Comparison of ENCODE assay signal across 13 cellular contexts in genomic region chr3:110783541-110783940, GRCh38.
DNase-seq lines count a peak whose midpoint lies in the region; ATAC-seq and TF ChIP-seq lines count a peak whose summit lies in the region.
"Had no signal": no experiment of that assay in that cellular context is flagged by ENCODE, and none has a peak within 500 bp of the region (broad histone marks: within the 10 kb centered on the region; RNA-seq: fewer than 3 reads in every experiment).

No MANE protein-coding gene starts in this region.

- ATAC-seq in GM21367 (IDR thresholded peaks at IDR 0.05; ENCODE audit: unreplicated experiment), result no peak
- ATAC-seq in HG03342 (IDR thresholded peaks at IDR 0.05; ENCODE audit: unreplicated experiment), result no peak
- ATAC-seq in stimulated activated naive B cell treated with anti-CD40 and anti-IgM and Interleukin-4, amounts not matched to agents 10 μg/mL and 1 μg/mL and 100 μg/mL, for 72 hours (replicated peaks), result no peak
- ATAC-seq: GM12878, HepG2 had no signal

- peaks cover 14% of the 10 kb centered on the region for H3K9me3 Mint-ChIP-seq in neural crest cell
- peaks cover 0 to 3% of the 10 kb centered on the region in 2 donors for H3K9me3 Mint-ChIP-seq in stimulated activated naive B cell treated with anti-CD40 and anti-IgM and Interleukin-4, amounts not matched to agents 10 μg/mL and 1 μg/mL and 100 μg/mL, for 72 hours

- peaks cover 24% of the 10 kb centered on the region for H3K36me3 Mint-ChIP-seq in neural crest cell (ENCODE audit: low read depth)
- no peaks in the 10 kb centered on the region for H3K36me3 Mint-ChIP-seq in stimulated activated naive B cell treated with anti-CD40 and anti-IgM and Interleukin-4, amounts not matched to agents 10 μg/mL and 1 μg/mL and 100 μg/mL, for 72 hours

- H3K27ac Mint-ChIP-seq in neural crest cell (ENCODE audit: unreplicated experiment), result peak overlapping the region; percentile 79
- H3K27ac Mint-ChIP-seq in stimulated activated naive B cell treated with anti-CD40 and anti-IgM and Interleukin-4, amounts not matched to agents 10 μg/mL and 1 μg/mL and 100 μg/mL, for 72 hours, result no peak overlapping the region
- H3K27ac Mint-ChIP-seq: CD4-positive, alpha-beta T cell had no signal

- H3K27me3 Mint-ChIP-seq in neural crest cell (ENCODE audit: low read depth), result no peaks in the 10 kb centered on the region
- H3K27me3 Mint-ChIP-seq in stimulated activated naive B cell treated with anti-CD40 and anti-IgM and Interleukin-4, amounts not matched to agents 10 μg/mL and 1 μg/mL and 100 μg/mL, for 72 hours, result no peaks in the 10 kb centered on the region
- H3K27me3 Mint-ChIP-seq: CD4-positive, alpha-beta T cell had no signal

- H3K27me3 ChIP-seq in H7 (ENCODE audit: control insufficient read depth, insufficient read depth, low read length) (no peaks in the 10 kb centered on the region), ectodermal cell (ENCODE audit: control insufficient read depth, insufficient read depth, low read length, poor library complexity, severe bottlenecking) (no peaks in the 10 kb centered on the region)
- H3K27me3 ChIP-seq: BLaER1 treated with 17β-estradiol and CSF1 and Interleukin-3, amounts not matched to agents 10 nM and 100 nM had no signal

- DNase-seq in H7, result peak; percentile 2
- DNase-seq in neural crest cell (ENCODE audit: low read depth, low spot score), result no peak
- DNase-seq in C1 segment of cervical spinal cord (lab: John Stamatoyannopoulos, UW), result no peak
- DNase-seq in stimulated activated naive B cell treated with anti-CD40 and anti-IgM and Interleukin-4, amounts not matched to agents 10 μg/mL and 1 μg/mL and 100 μg/mL, for 72 hours, result no peak
- DNase-seq: ACHN; CD4-positive, alpha-beta T cell; DMS79 had no signal

- H3K4me3 ChIP-seq in H7 (ENCODE audit: insufficient read depth, low read depth, low read length) (no peak overlapping the region), ectodermal cell (ENCODE audit: insufficient read depth, low read depth, low read length) (no peak overlapping the region)
- H3K4me3 ChIP-seq: BLaER1 treated with 17β-estradiol and CSF1 and Interleukin-3, amounts not matched to agents 10 nM and 100 nM; GM12878 had no signal

- H3K9me3 ChIP-seq in ectodermal cell (ENCODE audit: control insufficient read depth, low read length), result no peaks in the 10 kb centered on the region

- peaks cover 42% of the 10 kb centered on the region for H3K4me1 Mint-ChIP-seq in neural crest cell
- no peaks in the 10 kb centered on the region for H3K4me1 Mint-ChIP-seq in stimulated activated naive B cell treated with anti-CD40 and anti-IgM and Interleukin-4, amounts not matched to agents 10 μg/mL and 1 μg/mL and 100 μg/mL, for 72 hours

- H3K4me1 ChIP-seq in ectodermal cell (ENCODE audit: control insufficient read depth, insufficient read depth, low read length), result no peaks in the 10 kb centered on the region
- H3K4me1 ChIP-seq: BLaER1 treated with 17β-estradiol and CSF1 and Interleukin-3, amounts not matched to agents 10 nM and 100 nM had no signal

- H3K4me3 Mint-ChIP-seq in neural crest cell, result peak overlapping the region; percentile 63
- H3K4me3 Mint-ChIP-seq in stimulated activated naive B cell treated with anti-CD40 and anti-IgM and Interleukin-4, amounts not matched to agents 10 μg/mL and 1 μg/mL and 100 μg/mL, for 72 hours, result no peak overlapping the region
- H3K4me3 Mint-ChIP-seq: CD4-positive, alpha-beta T cell had no signal

- TF ChIP-seq CTCF in neural crest cell (conservative IDR thresholded peaks at IDR 0.05), result no peak

- WGBS in ectodermal cell, 2 experiments, result 25 to 35% methylated on average over 1 of the region's 3 CpGs

- H3K36me3 ChIP-seq in H7 (replicated peaks; ENCODE audit: control insufficient read depth, insufficient read depth, low read length) (no peaks in the 10 kb centered on the region), ectodermal cell (ENCODE audit: control insufficient read depth, insufficient read depth, low read length) (no peaks in the 10 kb centered on the region)
- H3K36me3 ChIP-seq: BLaER1 treated with 17β-estradiol and CSF1 and Interleukin-3, amounts not matched to agents 10 nM and 100 nM had no signal

- peak overlapping the region; percentile 47 for H3K27ac ChIP-seq in ectodermal cell (ENCODE audit: insufficient read depth, low read depth, low read length, poor library complexity, severe bottlenecking)
- H3K27ac ChIP-seq: BLaER1 treated with 17β-estradiol and CSF1 and Interleukin-3, amounts not matched to agents 10 nM and 100 nM had no signal
